ENCODE assay signal across 8 cellular contexts in the genomic region with DNA sequence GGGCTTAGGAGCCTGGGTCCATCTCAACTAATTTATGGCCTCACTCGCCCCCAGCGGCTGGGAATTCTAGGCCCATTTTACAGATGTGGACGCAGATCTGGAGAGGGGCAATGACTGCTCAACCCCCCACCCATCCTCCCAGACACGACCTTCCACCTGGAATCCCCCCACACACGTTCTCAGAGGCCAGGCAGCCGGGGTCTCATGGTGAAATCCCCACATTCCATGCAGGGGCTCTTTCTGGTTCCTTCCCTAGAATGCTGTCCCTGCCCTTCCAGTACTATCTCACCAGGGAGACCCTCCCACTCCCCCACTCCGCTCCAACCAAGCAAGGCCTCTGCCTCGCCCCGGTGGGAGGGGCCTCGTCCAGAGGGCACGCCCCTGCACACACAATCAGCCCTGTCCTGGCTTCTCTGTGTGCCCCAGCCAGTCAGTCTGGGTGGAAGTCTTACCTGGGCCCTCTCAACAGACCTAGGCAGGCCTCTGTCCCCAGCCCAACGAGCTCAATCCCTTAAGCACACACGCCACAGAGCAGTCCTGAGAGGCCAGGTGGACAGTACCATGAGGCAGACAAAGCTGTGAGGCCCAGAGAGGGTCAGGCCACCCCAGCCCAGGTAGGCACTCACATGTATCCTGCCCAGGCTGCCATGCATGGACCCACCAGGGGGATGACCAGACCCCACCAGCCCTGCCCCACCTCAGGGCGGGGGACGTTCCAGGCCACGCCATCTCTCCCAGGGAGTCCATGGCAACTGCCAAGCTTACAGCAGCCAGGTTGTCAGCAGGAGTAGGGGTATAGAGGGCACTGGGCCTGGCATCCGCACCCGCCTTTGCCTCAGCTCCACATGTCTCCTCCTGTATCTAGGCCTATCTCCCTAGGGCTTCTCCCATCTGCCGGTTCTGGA. TPM values are rescaled to one million over a fixed set of nuclear protein-coding genes. Genes with fewer than 3 reads are reported as not detected.
A peak's percentile ranks its signal among the peaks of the same experiment; 100 is the strongest.
DNase-seq lines count a peak whose midpoint lies in the region; ATAC-seq, FAIRE-seq and TF ChIP-seq lines count a peak whose summit lies in the region.

No MANE protein-coding gene starts in this region.

- H3K4me1 Mint-ChIP-seq in T-helper 2 cell treated with Interferon-gamma antibody and Interleukin-4, amounts not matched to agents 5 μg/mL and 100 μg/mL, for 36 hours (ENCODE audit: low read depth): peaks cover 11% of the 10 kb centered on the region

- peak overlapping the region; percentile 82 for H3K9ac ChIP-seq in rectal smooth muscle tissue (ENCODE audit: low read length)

- DNase-seq in NCI-H1417 (lab: John Stamatoyannopoulos, UW) (peak in 2 of 3 experiments; percentile 34 to 42), NCI-H1417 treated with DMSO at 0.1 percent for 48 hours (lab: John Stamatoyannopoulos, UW) (no peak), esophagus muscularis mucosa (ENCODE audit: extremely low spot score) (no peak), D721Med (ENCODE audit: insufficient read length, low spot score) (no peak), T1000 (lab: John Stamatoyannopoulos, UW) (no peak)
- DNase-seq in T-helper 2 cell treated with Interferon-gamma antibody and Interleukin-4, amounts not matched to agents 5 μg/mL and 100 μg/mL, for 36 hours (ENCODE audit: low spot score): peak; percentile 24

- peaks cover 2% of the 10 kb centered on the region for H3K27me3 Mint-ChIP-seq in T-helper 2 cell treated with Interferon-gamma antibody and Interleukin-4, amounts not matched to agents 5 μg/mL and 100 μg/mL, for 36 hours (ENCODE audit: low read depth)

- intact Hi-C loops in esophagus muscularis mucosa (cut with DNase I): no loop called here

- FAIRE-seq in D721Med (lab: Jason Lieb, UNC): no peak

- peak overlapping the region; percentile 67 for H3K27ac Mint-ChIP-seq in T-helper 2 cell treated with Interferon-gamma antibody and Interleukin-4, amounts not matched to agents 5 μg/mL and 100 μg/mL, for 36 hours

- no peak for TF ChIP-seq EP300 in esophagus muscularis mucosa (IDR thresholded peaks at IDR 0.05)

- H3K27ac ChIP-seq in esophagus muscularis mucosa (replicated peaks in 1 of 4) (peak overlapping the region; percentile 82 to 87 (median 85)), rectal smooth muscle tissue (ENCODE audit: low read depth, low read length) (peak overlapping the region; percentile 78)

- peaks cover 5% of the 10 kb centered on the region for H3K36me3 Mint-ChIP-seq in T-helper 2 cell treated with Interferon-gamma antibody and Interleukin-4, amounts not matched to agents 5 μg/mL and 100 μg/mL, for 36 hours (ENCODE audit: low read depth)

- H3K9me3 Mint-ChIP-seq in T-helper 2 cell treated with Interferon-gamma antibody and Interleukin-4, amounts not matched to agents 5 μg/mL and 100 μg/mL, for 36 hours: no peaks in the 10 kb centered on the region

- no peak for ATAC-seq in GM21619 (IDR thresholded peaks at IDR 0.05; ENCODE audit: unreplicated experiment)

- H3K4me3 ChIP-seq in esophagus muscularis mucosa (peak overlapping the region; percentile 63 to 81 (median 74)), rectal smooth muscle tissue (ENCODE audit: low read length) (peak overlapping the region; percentile 83)

- H3K4me1 ChIP-seq in esophagus muscularis mucosa: peaks cover 20 to 27% (median 25%) of the 10 kb centered on the region in 4 donors
- peaks cover 6% of the 10 kb centered on the region for H3K4me1 ChIP-seq in rectal smooth muscle tissue (ENCODE audit: control insufficient read depth, insufficient read depth, low read length)

- H3K36me3 ChIP-seq in esophagus muscularis mucosa: peaks cover 11 to 22% (median 18%) of the 10 kb centered on the region in 4 donors
- H3K36me3 ChIP-seq in rectal smooth muscle tissue (ENCODE audit: control insufficient read depth, insufficient read depth, low read length): peaks cover 5% of the 10 kb centered on the region

- H3K9me3 ChIP-seq in esophagus muscularis mucosa: no peaks in the 10 kb centered on the region

- TF ChIP-seq CTCF in esophagus muscularis mucosa (IDR thresholded peaks at IDR 0.05) (no peak), D721Med (IDR thresholded peaks at IDR 0.05; ENCODE audit: insufficient read depth, missing control alignments) (no peak)

- WGBS in esophagus muscularis mucosa: 70% methylated on average over 18 of the region's 19 CpGs

- no peak for TF ChIP-seq POLR2A in esophagus muscularis mucosa (IDR thresholded peaks at IDR 0.05; ENCODE audit: low read depth)

- H3K4me3 Mint-ChIP-seq in T-helper 2 cell treated with Interferon-gamma antibody and Interleukin-4, amounts not matched to agents 5 μg/mL and 100 μg/mL, for 36 hours: peak overlapping the region; percentile 83

- H3K27me3 ChIP-seq in esophagus muscularis mucosa (no peaks in the 10 kb centered on the region), rectal smooth muscle tissue (ENCODE audit: control insufficient read depth, insufficient read depth, low read length) (no peaks in the 10 kb centered on the region)

RNA-seq across cellular contexts. Expression of a gene that starts 1.3 kb away (rescaled TPM):
- 10 to 100 TPM; 33.2 to 74.0 (median 54.2) TPM for total RNA-seq in esophagus muscularis mucosa

Comparison
In these comparisons a context has a peak if more than half of its experiments do, and no peak if none do; other contexts are left out.
1. DNase-seq: peak in NCI-H1417 (2 of 3) and T-helper 2 cell treated with Interferon-gamma antibody and Interleukin-4, amounts not matched to agents 5 μg/mL and 100 μg/mL, for 36 hours (single experiment); none in NCI-H1417 treated with DMSO at 0.1 percent for 48 hours (single experiment), esophagus muscularis mucosa (single experiment), D721Med (single experiment) and T1000 (single experiment).